20 cellular contexts compared by ENCODE assay signal in genomic region chr10:7003821-7004220, GRCh38.
"Had no signal": no experiment of that assay in that cellular context is flagged by ENCODE, and none has a peak within 500 bp of the region (broad histone marks: within the 10 kb centered on the region; RNA-seq: fewer than 3 reads in every experiment).

No MANE protein-coding gene starts in this region.

- H3K4me3 ChIP-seq: esophagus muscularis mucosa, gastrocnemius medialis, heart right ventricle, pancreas, uterus had no signal

- H3K36me3 Mint-ChIP-seq: naive thymus-derived CD4-positive, alpha-beta T cell; type B pancreatic cell had no signal

- H3K27ac ChIP-seq: epithelial cell of prostate, esophagus muscularis mucosa, gastrocnemius medialis, heart right ventricle, pancreas, uterus had no signal

- H3K9me3 ChIP-seq: esophagus muscularis mucosa, gastrocnemius medialis, heart right ventricle, pancreas, uterus had no signal

- DNase-seq: effector memory CD4-positive, alpha-beta T cell; gastrocnemius medialis; heart right ventricle; hypothalamus; islet precursor cell; mammary epithelial cell; naive thymus-derived CD4-positive, alpha-beta T cell; occipital lobe; pancreas; right cardiac atrium; small intestine; stimulated activated CD4-positive, alpha-beta T cell treated with anti-CD3 and anti-CD28 coated beads, Interleukin-12 subunit alpha, Interleukin-12 subunit beta, amount 100 ng/mL, for 4 hours; stimulated activated naive CD4-positive, alpha-beta T cell treated with Interleukin-2 at 50 U/mL for 16 hours; uterus had no signal

- FAIRE-seq: pancreas, small intestine had no signal

- H3K36me3 ChIP-seq: esophagus muscularis mucosa, gastrocnemius medialis, heart right ventricle, pancreas, uterus had no signal

- H3K4me1 ChIP-seq: esophagus muscularis mucosa, gastrocnemius medialis, heart right ventricle, pancreas, uterus had no signal

- H3K27ac Mint-ChIP-seq: naive thymus-derived CD4-positive, alpha-beta T cell; progenitor cell of endocrine pancreas; type B pancreatic cell had no signal

- H3K9me3 Mint-ChIP-seq: naive thymus-derived CD4-positive, alpha-beta T cell; neural crest cell; type B pancreatic cell had no signal

- H3K27me3 ChIP-seq: gastrocnemius medialis, uterus had no signal

- ATAC-seq: gastrocnemius medialis; heart right ventricle; left lobe of liver; naive thymus-derived CD4-positive, alpha-beta T cell; pancreas; right cardiac atrium had no signal

- H3K4me3 Mint-ChIP-seq: naive thymus-derived CD4-positive, alpha-beta T cell; neural crest cell; type B pancreatic cell had no signal
